ENCODE assay signal across 8 cellular contexts in genomic region chr7:66043681-66044497, GRCh38. TPM values are rescaled to one million over a fixed set of nuclear protein-coding genes. Genes with fewer than 3 reads are reported as not detected.
A peak's percentile ranks its signal among the peaks of the same experiment; 100 is the strongest.
DNase-seq lines count a peak whose midpoint lies in the region; ATAC-seq and TF ChIP-seq lines count a peak whose summit lies in the region.

No MANE protein-coding gene starts in this region.

- no peaks in the 10 kb centered on the region for H3K9me3 Mint-ChIP-seq in activated naive CD8-positive, alpha-beta T cell treated with anti-CD3 and anti-CD28 coated beads for 36 hours

- no peak for ATAC-seq in IMR-90 (ENCODE audit: low read depth)

- peaks cover 6% of the 10 kb centered on the region; the same call in 1 of the 2 replicates for H3K9me1 ChIP-seq in IMR-90 (ENCODE audit: insufficient read depth, low read length)

- H3K9me3 ChIP-seq in IMR-90 (ENCODE audit: control insufficient read depth, insufficient read depth, low read length): no peaks in the 10 kb centered on the region; the same call in 1 of the 2 replicates
- H3K9me3 ChIP-seq in left ventricle myocardium inferior (replicated peaks): no peaks in the 10 kb centered on the region

- DNase-seq in DMS79 treated with DMSO at 0.1 percent for 48 hours (lab: John Stamatoyannopoulos, UW) (peak; percentile 21), IMR-90 (no peak), left ventricle myocardium inferior (peak; percentile 51), pons (ENCODE audit: low spot score) (peak; percentile 7), AML-193 (lab: John Stamatoyannopoulos, UW) (no peak), H4 (ENCODE audit: low spot score) (no peak), NCI-H748 treated with DMSO at 0.1 percent for 48 hours (lab: John Stamatoyannopoulos, UW) (no peak)
- peak; percentile 27 for DNase-seq in activated naive CD8-positive, alpha-beta T cell treated with anti-CD3 and anti-CD28 coated beads for 36 hours

- peak overlapping the region; percentile 84 for H2BK120ac ChIP-seq in IMR-90 (ENCODE audit: low read depth, low read length)

- peak overlapping the region; percentile 57; the same call in 1 of the 2 replicates for H3K14ac ChIP-seq in IMR-90 (replicated peaks; ENCODE audit: low read depth, low read length)

- no peak overlapping the region for H3K27ac ChIP-seq in IMR-90 (ENCODE audit: insufficient read depth, low read length)
- no peak overlapping the region for H3K27ac ChIP-seq in left ventricle myocardium inferior (replicated peaks)

- in situ Hi-C loops in IMR-90 (cut with MboI; ENCODE audit: low sequenced_read_pairs): no loop called here

- peaks cover 29% of the 10 kb centered on the region for H3K27me3 Mint-ChIP-seq in activated naive CD8-positive, alpha-beta T cell treated with anti-CD3 and anti-CD28 coated beads for 36 hours

- H2AK9ac ChIP-seq in IMR-90 (replicated peaks; ENCODE audit: low read depth, low read length, poor library complexity): peak overlapping the region; percentile 78

- H3K79me1 ChIP-seq in IMR-90 (ENCODE audit: low read depth in 1 of 2, low read length in 2 of 2): no peaks in the 10 kb centered on the region

- H3K4me1 Mint-ChIP-seq in activated naive CD8-positive, alpha-beta T cell treated with anti-CD3 and anti-CD28 coated beads for 36 hours: peaks cover 7% of the 10 kb centered on the region

- TF ChIP-seq CTCF in IMR-90 (conservative IDR thresholded peaks at IDR 0.05; ENCODE audit: low read depth, low read length) (no peak), left ventricle myocardium inferior (IDR thresholded peaks at IDR 0.05; ENCODE audit: borderline replicate concordance) (no peak)

- H3K4me1 ChIP-seq in IMR-90 (ENCODE audit: control insufficient read depth, insufficient read depth, low read length) (peaks cover 8% of the 10 kb centered on the region), left ventricle myocardium inferior (peaks cover 9% of the 10 kb centered on the region)

- peak overlapping the region; percentile 34; the same call in 1 of the 2 replicates for H3K56ac ChIP-seq in IMR-90 (ENCODE audit: extremely low read depth, insufficient read depth, low read length)

- CTCF ChIA-PET in IMR-90 (lab: Yijun Ruan, JAX): interaction anchor here (0.6 kb wide), 1 partner anchor 574 kb away, joined by 3 read pairs; no protein-coding TSS in a partner anchor

- H3K18ac ChIP-seq in IMR-90 (ENCODE audit: low read depth, low read length): peak overlapping the region; percentile 58

- H2BK5ac ChIP-seq in IMR-90 (ENCODE audit: low read depth, low read length, poor library complexity, severe bottlenecking): no peak overlapping the region

- peak overlapping the region; percentile 69 for H2AK5ac ChIP-seq in IMR-90 (ENCODE audit: low read depth, low read length)

- H3K36me3 Mint-ChIP-seq in activated naive CD8-positive, alpha-beta T cell treated with anti-CD3 and anti-CD28 coated beads for 36 hours: no peaks in the 10 kb centered on the region

- TF ChIP-seq RAD21 in IMR-90 (IDR thresholded peaks at IDR 0.05; ENCODE audit: low read length): no peak

- peak overlapping the region in 1 of 2 experiments; percentile 77; a peak in 2 of 4 replicates for H4K8ac ChIP-seq in IMR-90 (ENCODE audit: low read depth in 2 of 2, low read length in 2 of 2)

- peak overlapping the region; percentile 66; the same call in 1 of the 2 replicates for H4K5ac ChIP-seq in IMR-90 (ENCODE audit: low read depth, low read length)

- no peak overlapping the region for H3K4me3 ChIP-seq in IMR-90 (ENCODE audit: insufficient read depth, low read depth, low read length)
- peak overlapping the region; percentile 63 for H3K4me3 ChIP-seq in left ventricle myocardium inferior

- peak overlapping the region; percentile 21; the same call in 1 of the 3 replicates for H2BK15ac ChIP-seq in IMR-90 (ENCODE audit: low read depth, low read length)

- H3K27me3 ChIP-seq in IMR-90 (ENCODE audit: control insufficient read depth, insufficient read depth, low read length): no peaks in the 10 kb centered on the region
- H3K27me3 ChIP-seq in left ventricle myocardium inferior (ENCODE audit: low read depth): peaks cover 4% of the 10 kb centered on the region

- no peak overlapping the region for H3K4me2 ChIP-seq in IMR-90 (ENCODE audit: low read depth, low read length)

- H3K4ac ChIP-seq in IMR-90 (ENCODE audit: low read depth, low read length): peak overlapping the region; percentile 58

- intact Hi-C loops in IMR-90 (cut with micrococcal nuclease) (no loop called here), left ventricle myocardium inferior (cut with micrococcal nuclease) (no loop called here)

- H3K4me3 Mint-ChIP-seq in activated naive CD8-positive, alpha-beta T cell treated with anti-CD3 and anti-CD28 coated beads for 36 hours: peak overlapping the region; percentile 69

- WGBS in IMR-90 (ENCODE audit: extremely low coverage in 2 of 2, insufficient read length in 1 of 2), 2 experiments: 33% methylated on average over 19 of the region's 49 CpGs; no CpG with 5 or more reads in 1 of the 2 experiments

- no peak for TF ChIP-seq POLR2A in IMR-90 (IDR thresholded peaks at IDR 0.05; ENCODE audit: low read depth, low read length)

- 0 out of 2 replicates have a peak overlapping the region, but pooled peaks have one; percentile 27 for H3K23ac ChIP-seq in IMR-90 (ENCODE audit: low read depth, low read length)

- no peak overlapping the region for H3K9ac ChIP-seq in IMR-90 (ENCODE audit: low read depth, low read length)

- POLR2A ChIA-PET in IMR-90 (lab: Charles Lee; ENCODE audit: unreplicated experiment): no interaction called here

- H3K36me3 ChIP-seq in IMR-90 (ENCODE audit: control insufficient read depth, insufficient read depth, low read length) (no peaks in the 10 kb centered on the region), left ventricle myocardium inferior (no peaks in the 10 kb centered on the region)

- dilution Hi-C loops in IMR-90 (cut with HindIII; ENCODE audit: low sequenced_read_pairs, unreplicated experiment): no loop called here

- no peak overlapping the region for H3K27ac Mint-ChIP-seq in activated naive CD8-positive, alpha-beta T cell treated with anti-CD3 and anti-CD28 coated beads for 36 hours

- H2BK20ac ChIP-seq in IMR-90 (ENCODE audit: low read depth, low read length): peak overlapping the region; percentile 36; the same call in 1 of the 2 replicates

- H4K91ac ChIP-seq in IMR-90 (ENCODE audit: insufficient read depth, low read depth, low read length): peak overlapping the region; percentile 64

- BruUV-seq in IMR-90 (replicated peaks; lab: Mats Ljungman, UMichigan): no TSS peak

- H4K20me1 ChIP-seq in IMR-90 (ENCODE audit: insufficient read depth, low read length): no peaks in the 10 kb centered on the region

- peak overlapping the region; percentile 92 for H2AFZ ChIP-seq in IMR-90 (replicated peaks; ENCODE audit: low read length, poor library complexity)

TF ChIP-seq in IMR-90, 13 proteins besides CTCF, POLR2A, EP300 and RAD21:
- TF ChIP-seq CEBPB (IDR thresholded peaks at IDR 0.05; ENCODE audit: low read depth, low read length): no peak
- TF ChIP-seq, protein P1, sequence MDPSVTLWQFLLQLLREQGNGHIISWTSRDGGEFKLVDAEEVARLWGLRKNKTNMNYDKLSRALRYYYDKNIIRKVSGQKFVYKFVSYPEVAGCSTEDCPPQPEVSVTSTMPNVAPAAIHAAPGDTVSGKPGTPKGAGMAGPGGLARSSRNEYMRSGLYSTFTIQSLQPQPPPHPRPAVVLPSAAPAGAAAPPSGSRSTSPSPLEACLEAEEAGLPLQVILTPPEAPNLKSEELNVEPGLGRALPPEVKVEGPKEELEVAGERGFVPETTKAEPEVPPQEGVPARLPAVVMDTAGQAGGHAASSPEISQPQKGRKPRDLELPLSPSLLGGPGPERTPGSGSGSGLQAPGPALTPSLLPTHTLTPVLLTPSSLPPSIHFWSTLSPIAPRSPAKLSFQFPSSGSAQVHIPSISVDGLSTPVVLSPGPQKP (IDR thresholded peaks at IDR 0.05; ENCODE audit: borderline replicate concordance, low read depth, low read length): no peak
- no peak for TF ChIP-seq RCOR1 (IDR thresholded peaks at IDR 0.05; ENCODE audit: insufficient replicate concordance, low read length)
- TF ChIP-seq RFX5 (IDR thresholded peaks at IDR 0.05; ENCODE audit: low read depth, low read length): no peak
- TF ChIP-seq NFE2L2 (IDR thresholded peaks at IDR 0.05; ENCODE audit: low read depth, low read length): no peak
- no peak for TF ChIP-seq SMC3 (IDR thresholded peaks at IDR 0.05; ENCODE audit: low read depth, low read length)
- TF ChIP-seq MXI1 (IDR thresholded peaks at IDR 0.05; ENCODE audit: borderline replicate concordance, low read depth, low read length): no peak
- no peak for TF ChIP-seq BHLHE40 (IDR thresholded peaks at IDR 0.05; ENCODE audit: low read depth, low read length)
- no peak for TF ChIP-seq CHD1 (IDR thresholded peaks at IDR 0.05; ENCODE audit: low read depth, low read length)
- no peak for TF ChIP-seq FOS (IDR thresholded peaks at IDR 0.05; ENCODE audit: low read depth, low read length)
- TF ChIP-seq MAFK (IDR thresholded peaks at IDR 0.05; ENCODE audit: low read depth, low read length): no peak
- TF ChIP-seq MAZ (IDR thresholded peaks at IDR 0.05; ENCODE audit: borderline replicate concordance, low read depth, low read length): no peak
- TF ChIP-seq USF2 (IDR thresholded peaks at IDR 0.05; ENCODE audit: low read depth, low read length): no peak

RNA-seq across cellular contexts. Expression of gene ASL, which starts 31.7 kb away (rescaled TPM):
- total RNA-seq in IMR-90 (2012; rRNA removed) (42.8 and 50.0 TPM in 2 replicates), left ventricle myocardium inferior (8.5 TPM)
- polyA plus RNA-seq in IMR-90 (2012; rRNA removed): 49.0 and 49.7 TPM in 2 replicates
- 41.3 and 45.5 TPM in 2 replicates for polyA plus RNA-seq in IMR-90 (2012; cell fraction: cytosol; rRNA removed)
- polyA plus RNA-seq in IMR-90 (2012; cell fraction: nucleus; rRNA removed; ENCODE audit: low replicate concordance): 95.3 and 201 TPM in 2 replicates
- 10 to 100 TPM; 19.0 to 22.8 TPM for total RNA-seq in activated naive CD8-positive, alpha-beta T cell treated with anti-CD3 and anti-CD28 coated beads for 36 hours
- total RNA-seq in H4 (2014; rRNA removed; shearing (Covaris generic)): 48.8 and 50.2 TPM in 2 replicates

Comparison
In these comparisons a context has a peak if more than half of its experiments do, and no peak if none do; other contexts are left out.
1. DNase-seq: peak in DMS79 treated with DMSO at 0.1 percent for 48 hours (single experiment), activated naive CD8-positive, alpha-beta T cell treated with anti-CD3 and anti-CD28 coated beads for 36 hours (single experiment), left ventricle myocardium inferior (single experiment) and pons (single experiment); none in IMR-90 (single experiment), AML-193 (0 of 2), H4 (single experiment) and NCI-H748 treated with DMSO at 0.1 percent for 48 hours (single experiment).